Comparison of ENCODE assay signal across 1 cellular context in genomic region chrX:23782863-23783568, GRCh38.
TF ChIP-seq lines count a peak whose summit lies in the region.

TSS of gene SAT1 (plus strand) at chrX:23783173. CDS start at chrX:23783352, 179 bp downstream.

TF ChIP-seq in HEK293, 187 proteins besides CTCF, POLR2A, EP300 and RAD21 (continued from another document and continues in another):
- TF ChIP-seq OVOL3 (tag by site-specific recombination; IDR thresholded peaks at IDR 0.05) (no peak), ZNF23 (tag by site-specific recombination; IDR thresholded peaks at IDR 0.05; ENCODE audit: borderline replicate concordance) (no peak), ZBTB1 (tag by site-specific recombination; IDR thresholded peaks at IDR 0.05) (no peak), ZBTB20 (tag by site-specific recombination; IDR thresholded peaks at IDR 0.05) (peak; percentile 34; the same call in 1 of the 2 replicates), ZNF521 (tag by site-specific recombination; IDR thresholded peaks at IDR 0.05) (no peak), ELK4 (IDR thresholded peaks at IDR 0.05; ENCODE audit: borderline replicate concordance, low read depth, low read length) (peak; percentile 30; the same call in 1 of the 2 replicates), HIC1 (tag by site-specific recombination; IDR thresholded peaks at IDR 0.05) (peak; percentile 74; the same call in 1 of the 2 replicates), ZNF157 (tag by site-specific recombination; IDR thresholded peaks at IDR 0.05) (no peak), MZF1 (tag by site-specific recombination; IDR thresholded peaks at IDR 0.05; ENCODE audit: borderline replicate concordance) (no peak), ZBTB44 (tag by site-specific recombination; IDR thresholded peaks at IDR 0.05) (0 out of 2 replicates have a peak, but pooled peaks have one; percentile 23), ZNF76 (tag by site-specific recombination; IDR thresholded peaks at IDR 0.05; ENCODE audit: borderline replicate concordance, low read depth) (0 out of 2 replicates have a peak, but pooled peaks have one; percentile 35), ZNF146 (tag by site-specific recombination; IDR thresholded peaks at IDR 0.05) (no peak), MEIS1 (CRISPR knock-in tag; IDR thresholded peaks at IDR 0.05; ENCODE audit: borderline replicate concordance) (no peak), ZNF843 (tag by site-specific recombination; IDR thresholded peaks at IDR 0.05) (peak; percentile 60; the same call in 1 of the 2 replicates), MYNN (tag by site-specific recombination; IDR thresholded peaks at IDR 0.05; ENCODE audit: borderline replicate concordance) (no peak), ZNF600 (tag by site-specific recombination; IDR thresholded peaks at IDR 0.05) (no peak), REST (tag by site-specific recombination; IDR thresholded peaks at IDR 0.05) (no peak), PBX3 (CRISPR knock-in tag; IDR thresholded peaks at IDR 0.05) (peak; percentile 69; the same call in 1 of the 2 replicates), ZBTB17 (tag by site-specific recombination; IDR thresholded peaks at IDR 0.05) (peak; percentile 47; the same call in 1 of the 2 replicates), ZNF701 (tag by site-specific recombination; IDR thresholded peaks at IDR 0.05) (no peak), ZNF596 (tag by site-specific recombination; IDR thresholded peaks at IDR 0.05) (no peak), ZNF544 (tag by site-specific recombination; IDR thresholded peaks at IDR 0.05) (no peak), REPIN1 (tag by site-specific recombination; IDR thresholded peaks at IDR 0.05; ENCODE audit: low read depth) (no peak), ZFP69B (tag by site-specific recombination; IDR thresholded peaks at IDR 0.05) (no peak), ZFP3 (tag by site-specific recombination; IDR thresholded peaks at IDR 0.05; ENCODE audit: low read depth) (no peak), SALL2 (tag by site-specific recombination; IDR thresholded peaks at IDR 0.05; ENCODE audit: borderline replicate concordance) (no peak), ZNF391 (tag by site-specific recombination; IDR thresholded peaks at IDR 0.05; ENCODE audit: borderline replicate concordance, low read depth) (peak; percentile 84; the same call in 1 of the 2 replicates), ZFP41 (tag by site-specific recombination; IDR thresholded peaks at IDR 0.05; ENCODE audit: borderline replicate concordance) (no peak), ZNF560 (tag by site-specific recombination; IDR thresholded peaks at IDR 0.05; ENCODE audit: borderline replicate concordance) (no peak), ZNF585B (tag by site-specific recombination; IDR thresholded peaks at IDR 0.05) (no peak), ZNF433 (tag by site-specific recombination; IDR thresholded peaks at IDR 0.05; ENCODE audit: low read depth) (no peak), ZIC2 (tag by site-specific recombination; IDR thresholded peaks at IDR 0.05) (peak; percentile 29; the same call in 1 of the 2 replicates), ZNF777 (tag by site-specific recombination; IDR thresholded peaks at IDR 0.05; ENCODE audit: borderline replicate concordance) (no peak), SCRT2 (tag by site-specific recombination; IDR thresholded peaks at IDR 0.05) (no peak), ZSCAN5A (tag by site-specific recombination; IDR thresholded peaks at IDR 0.05) (peak; percentile 20; the same call in 1 of the 2 replicates), ZEB2 (tag by site-specific recombination; IDR thresholded peaks at IDR 0.05) (peak; percentile 47; the same call in 1 of the 2 replicates), ZNF175 (tag by site-specific recombination; IDR thresholded peaks at IDR 0.05) (no peak), ZNF398 (tag by site-specific recombination; IDR thresholded peaks at IDR 0.05) (no peak), OSR2 (tag by site-specific recombination; IDR thresholded peaks at IDR 0.05) (peak; percentile 23; the same call in 1 of the 2 replicates), HOXC10 (CRISPR knock-in tag; IDR thresholded peaks at IDR 0.05) (no peak), SP3 (tag by site-specific recombination; IDR thresholded peaks at IDR 0.05) (peak; percentile 75), ZSCAN16 (tag by site-specific recombination; IDR thresholded peaks at IDR 0.05) (no peak), ZNF747 (tag by site-specific recombination; IDR thresholded peaks at IDR 0.05) (no peak), ZSCAN30 (tag by site-specific recombination; IDR thresholded peaks at IDR 0.05) (peak; percentile 79), ZNF394 (tag by site-specific recombination; IDR thresholded peaks at IDR 0.05; ENCODE audit: borderline replicate concordance) (peak; percentile 53; the same call in 1 of the 2 replicates), ZNF19 (tag by site-specific recombination; IDR thresholded peaks at IDR 0.05; ENCODE audit: low read depth) (no peak), ZBTB10 (tag by site-specific recombination; IDR thresholded peaks at IDR 0.05) (peak; percentile 97), TRIM28 (IDR thresholded peaks at IDR 0.05; ENCODE audit: borderline replicate concordance, low read length) (no peak)
